In genomic region chr11:108931168-108931567, GRCh38 we compare ENCODE assay signal across 2 cellular contexts.
TF ChIP-seq lines count a peak whose summit lies in the region.

No MANE protein-coding gene starts in this region.

TF ChIP-seq in A549, 52 proteins besides CTCF, POLR2A, EP300 and RAD21 (continued from another document and continues in another):
- TF ChIP-seq ATOH8 (CRISPR knock-in tag; IDR thresholded peaks at IDR 0.05; ENCODE audit: low read depth) (no peak), ESRRA (IDR thresholded peaks at IDR 0.05; ENCODE audit: borderline replicate concordance, low read length) (no peak), RFX5 (IDR thresholded peaks at IDR 0.05) (no peak), SREBF2 (IDR thresholded peaks at IDR 0.05) (no peak), ZSCAN20 (CRISPR knock-in tag; IDR thresholded peaks at IDR 0.05) (no peak), FOSB (CRISPR knock-in tag; IDR thresholded peaks at IDR 0.05) (no peak), BCL3 (IDR thresholded peaks at IDR 0.05) (no peak), ZFP36 (IDR thresholded peaks at IDR 0.05; ENCODE audit: borderline replicate concordance, partially characterized antibody) (no peak), POLR2AphosphoS2 (conservative IDR thresholded peaks at IDR 0.05; ENCODE audit: low read length) (no peak), EHMT2 (IDR thresholded peaks at IDR 0.05; ENCODE audit: low read depth) (no peak), TP53 (CRISPR knock-in tag; IDR thresholded peaks at IDR 0.05) (no peak), JUN (IDR thresholded peaks at IDR 0.05) (0 out of 5 replicates have a peak, but pooled peaks of 1 of the 2 experiments have one; percentile 22), RNF2 (IDR thresholded peaks at IDR 0.05; ENCODE audit: borderline replicate concordance, low read depth) (no peak), ZC3H11A (IDR thresholded peaks at IDR 0.05) (no peak), FOXS1 (CRISPR knock-in tag; IDR thresholded peaks at IDR 0.05) (no peak), MAZ (IDR thresholded peaks at IDR 0.05; ENCODE audit: borderline replicate concordance, low read depth, low read length) (no peak), HEYL (CRISPR knock-in tag; IDR thresholded peaks at IDR 0.05) (no peak), ZNF302 (CRISPR knock-in tag; IDR thresholded peaks at IDR 0.05) (no peak), FOSL2 (IDR thresholded peaks at IDR 0.05) (0 out of 2 replicates have a peak, but pooled peaks have one; percentile 8), FOSL2 (CRISPR knock-in tag; IDR thresholded peaks at IDR 0.05) (peak; percentile 37; the same call in 1 of the 2 replicates), CHD2 (IDR thresholded peaks at IDR 0.05; ENCODE audit: low read length, partially characterized antibody) (no peak), HOXA7 (CRISPR knock-in tag; IDR thresholded peaks at IDR 0.05) (no peak), USF2 (IDR thresholded peaks at IDR 0.05) (no peak), RARB (CRISPR knock-in tag; IDR thresholded peaks at IDR 0.05) (no peak), KDM5A (IDR thresholded peaks at IDR 0.05) (no peak), HOXB5 (CRISPR knock-in tag; IDR thresholded peaks at IDR 0.05) (no peak), PBX3 (IDR thresholded peaks at IDR 0.05) (no peak), E2F6 (IDR thresholded peaks at IDR 0.05; ENCODE audit: borderline replicate concordance, low read depth) (no peak), HDAC2 (IDR thresholded peaks at IDR 0.05) (no peak), CBX2 (IDR thresholded peaks at IDR 0.05; ENCODE audit: borderline replicate concordance, low read depth) (no peak), MAFK (IDR thresholded peaks at IDR 0.05; ENCODE audit: partially characterized antibody) (no peak), HOXB13 (CRISPR knock-in tag; IDR thresholded peaks at IDR 0.05; ENCODE audit: low read depth) (no peak), PHF8 (IDR thresholded peaks at IDR 0.05; ENCODE audit: borderline replicate concordance, low read depth) (no peak), KDM1A (IDR thresholded peaks at IDR 0.05; ENCODE audit: low read depth) (no peak), TFCP2L1 (CRISPR knock-in tag; IDR thresholded peaks at IDR 0.05) (no peak), JUNB (IDR thresholded peaks at IDR 0.05) (peak; percentile 62), HES2 (IDR thresholded peaks at IDR 0.05) (no peak)

TF ChIP-seq in IMR-90, 13 proteins besides CTCF, POLR2A, EP300 and RAD21 (continued from another document):
- TF ChIP-seq NFE2L2 (IDR thresholded peaks at IDR 0.05; ENCODE audit: low read depth, low read length) (no peak), MXI1 (IDR thresholded peaks at IDR 0.05; ENCODE audit: borderline replicate concordance, low read depth, low read length) (no peak)
